In genomic region chr9:87301381-87301780, GRCh38 we compare ENCODE assay signal across 2 cellular contexts.
TF ChIP-seq lines count a peak whose summit lies in the region.

No MANE protein-coding gene starts in this region.

TF ChIP-seq in SK-N-SH, 30 proteins besides CTCF, POLR2A, EP300 and RAD21:
- TF ChIP-seq REST (IDR thresholded peaks at IDR 0.05; ENCODE audit: low read depth, low read length) (peak; percentile 79; the same call in 1 of the 2 replicates), EZH2phosphoT487 (IDR thresholded peaks at IDR 0.05; ENCODE audit: borderline replicate concordance, low read depth) (no peak)

TF ChIP-seq in SK-N-SH treated with all-trans-retinoic acid at 6 μM for 48 hours, 23 proteins besides CTCF, POLR2A, EP300 and RAD21 (continued from another document):
- TF ChIP-seq GLIS3 (CRISPR knock-in tag; IDR thresholded peaks at IDR 0.05) (no peak), TCF4 (CRISPR knock-in tag; IDR thresholded peaks at IDR 0.05; ENCODE audit: borderline replicate concordance) (no peak), CSRNP3 (CRISPR knock-in tag; IDR thresholded peaks at IDR 0.05) (no peak), ZFP30 (CRISPR knock-in tag; IDR thresholded peaks at IDR 0.05) (no peak), POU6F1 (CRISPR knock-in tag; IDR thresholded peaks at IDR 0.05; ENCODE audit: borderline replicate concordance, low read depth) (no peak), OSR1 (CRISPR knock-in tag; IDR thresholded peaks at IDR 0.05) (no peak), CREB5 (CRISPR knock-in tag; IDR thresholded peaks at IDR 0.05; ENCODE audit: low read depth) (no peak), ZNF70 (CRISPR knock-in tag; IDR thresholded peaks at IDR 0.05) (no peak), ISL1 (CRISPR knock-in tag; IDR thresholded peaks at IDR 0.05) (no peak)
